ENCODE assay signal across 8 cellular contexts in the genomic region with DNA sequence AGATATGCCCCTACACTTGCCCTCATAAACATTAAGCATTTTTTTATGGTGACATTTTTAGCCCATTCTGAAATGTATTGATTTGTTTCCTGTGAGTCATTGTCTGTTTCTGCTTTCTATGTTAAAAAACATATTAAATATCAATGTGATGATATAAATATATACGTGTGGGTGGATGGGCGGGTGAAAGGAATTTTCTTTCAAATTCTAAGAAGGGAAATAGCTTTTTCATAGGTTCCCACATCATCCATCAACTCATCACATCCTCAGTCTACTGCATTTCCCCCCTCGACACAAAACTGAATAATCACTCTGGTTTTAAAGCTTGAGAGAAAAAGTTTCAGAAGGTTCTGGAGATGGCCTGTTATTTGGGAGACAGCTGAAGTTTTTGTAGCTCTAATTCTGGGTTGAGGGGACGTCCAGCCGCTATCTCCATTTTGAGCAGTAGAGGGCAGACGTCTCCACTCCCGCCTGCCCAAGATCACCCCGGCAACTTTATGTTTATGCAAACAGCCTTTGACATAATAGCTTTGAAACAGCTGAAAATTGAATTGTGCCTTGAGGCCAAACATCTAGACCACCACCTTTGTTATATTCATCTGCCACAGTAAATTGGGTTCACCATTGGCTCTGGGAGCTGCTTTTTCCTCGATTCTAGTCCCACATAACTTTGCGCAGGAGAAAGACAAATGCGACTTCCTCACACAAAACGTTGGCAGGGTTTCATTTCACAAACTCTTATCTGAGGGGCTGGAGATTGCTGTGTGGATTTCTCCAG.
DNase-seq lines count a peak whose midpoint lies in the region; ATAC-seq and TF ChIP-seq lines count a peak whose summit lies in the region.

No MANE protein-coding gene starts in this region.

- no peak overlapping the region for H3K27ac Mint-ChIP-seq in T-helper 2 cell treated with Interferon-gamma antibody and Interleukin-4, amounts not matched to agents 5 μg/mL and 100 μg/mL, for 36 hours

- H3K27me3 Mint-ChIP-seq in T-helper 2 cell treated with Interferon-gamma antibody and Interleukin-4, amounts not matched to agents 5 μg/mL and 100 μg/mL, for 36 hours (ENCODE audit: low read depth) = peaks cover 8% of the 10 kb centered on the region

- H3K27ac ChIP-seq in smooth muscle cell (ENCODE audit: low read depth) = peak overlapping the region; percentile 67

- H4K20me1 ChIP-seq in smooth muscle cell (ENCODE audit: low read depth) = no peaks in the 10 kb centered on the region

- H3K36me3 Mint-ChIP-seq in T-helper 2 cell treated with Interferon-gamma antibody and Interleukin-4, amounts not matched to agents 5 μg/mL and 100 μg/mL, for 36 hours (ENCODE audit: low read depth) = no peaks in the 10 kb centered on the region

- H2AFZ ChIP-seq in smooth muscle cell (ENCODE audit: low read depth) = peak overlapping the region; percentile 89

- H3K27me3 ChIP-seq in smooth muscle cell (ENCODE audit: low read depth) = no peaks in the 10 kb centered on the region

- DNase-seq in COR-L47 (lab: John Stamatoyannopoulos, UW) = peak; percentile 55
- peak; percentile 56 for DNase-seq in NCI-H1092 treated with DMSO at 0.1 percent for 48 hours (lab: John Stamatoyannopoulos, UW)
- DNase-seq in T-helper 2 cell treated with Interferon-gamma antibody and Interleukin-4, amounts not matched to agents 5 μg/mL and 100 μg/mL, for 36 hours (ENCODE audit: low spot score) = peak; percentile 8
- peak; percentile 44 for DNase-seq in brain pericyte (ENCODE audit: low read depth, low spot score)
- DNase-seq in iPS-NIHi11 (ENCODE audit: low spot score) = peak; percentile 81
- peak; percentile 22 for DNase-seq in smooth muscle cell (lab: John Stamatoyannopoulos, UW; ENCODE audit: unreplicated experiment)

- WGBS in smooth muscle cell (ENCODE audit: low lambda C conversion rate) = 32% methylated on average over 12 of the region's 12 CpGs

- TF ChIP-seq CTCF in smooth muscle cell (IDR thresholded peaks at IDR 0.05; ENCODE audit: borderline replicate concordance, insufficient read depth, poor library complexity, severe bottlenecking) = peak; percentile 74

- ATAC-seq in GM21717 (IDR thresholded peaks at IDR 0.05; ENCODE audit: unreplicated experiment) = peak; percentile 88
- no peak for ATAC-seq in HG03439 (IDR thresholded peaks at IDR 0.05; ENCODE audit: unreplicated experiment)

- peak overlapping the region; percentile 32 for H3K4me3 ChIP-seq in smooth muscle cell

- no peak overlapping the region for H3K4me3 Mint-ChIP-seq in T-helper 2 cell treated with Interferon-gamma antibody and Interleukin-4, amounts not matched to agents 5 μg/mL and 100 μg/mL, for 36 hours

- no peaks in the 10 kb centered on the region for H3K9me3 Mint-ChIP-seq in T-helper 2 cell treated with Interferon-gamma antibody and Interleukin-4, amounts not matched to agents 5 μg/mL and 100 μg/mL, for 36 hours

- H3K4me2 ChIP-seq in smooth muscle cell = peak overlapping the region; percentile 78

- H3K36me3 ChIP-seq in smooth muscle cell (ENCODE audit: low read depth) = no peaks in the 10 kb centered on the region

- no peaks in the 10 kb centered on the region for H3K9me3 ChIP-seq in smooth muscle cell (replicated peaks; ENCODE audit: low read depth)

- H3K79me2 ChIP-seq in smooth muscle cell (ENCODE audit: low read depth) = no peaks in the 10 kb centered on the region

- H3K9ac ChIP-seq in smooth muscle cell (ENCODE audit: low read depth) = peak overlapping the region; percentile 87

- peaks cover 3% of the 10 kb centered on the region for H3K4me1 Mint-ChIP-seq in T-helper 2 cell treated with Interferon-gamma antibody and Interleukin-4, amounts not matched to agents 5 μg/mL and 100 μg/mL, for 36 hours (ENCODE audit: low read depth)

- H3K4me1 ChIP-seq in smooth muscle cell (ENCODE audit: low read depth) = peaks cover 5% of the 10 kb centered on the region

- H3F3A ChIP-seq in smooth muscle cell (ENCODE audit: low read depth) = no peaks in the 10 kb centered on the region

Comparison
In these comparisons a context has a peak if more than half of its experiments do, and no peak if none do; other contexts are left out.
1. DNase-seq: peak in every context shown above with its lines; median percentile 81 in iPS-NIHi11; 56 in NCI-H1092 treated with DMSO at 0.1 percent for 48 hours; 55 in COR-L47; 44 in brain pericyte; 22 in smooth muscle cell; 8 in T-helper 2 cell treated with Interferon-gamma antibody and Interleukin-4, amounts not matched to agents 5 μg/mL and 100 μg/mL, for 36 hours.